Comparison of ENCODE assay signal across 8 cellular contexts in genomic region chr1:36161656-36162531, GRCh38. TPM values are rescaled to one million over a fixed set of nuclear protein-coding genes. Genes with fewer than 3 reads are reported as not detected.
DNase-seq lines count a peak whose midpoint lies in the region; ATAC-seq, FAIRE-seq and TF ChIP-seq lines count a peak whose summit lies in the region.

No MANE protein-coding gene starts in this region.

- no peaks in the 10 kb centered on the region for H3K27me3 ChIP-seq in lower lobe of right lung (ENCODE audit: low read depth)
- no peaks in the 10 kb centered on the region for H3K27me3 ChIP-seq in stomach smooth muscle (ENCODE audit: control insufficient read depth in 1 of 2, insufficient read depth in 2 of 2, low read length in 2 of 2)

- TF ChIP-seq CTCF in AG10803 (conservative IDR thresholded peaks at IDR 0.05; ENCODE audit: low read length) (no peak), lower lobe of right lung (IDR thresholded peaks at IDR 0.05) (no peak)

- H3K9me3 ChIP-seq in lower lobe of right lung = no peaks in the 10 kb centered on the region
- H3K9me3 ChIP-seq in stomach smooth muscle (ENCODE audit: control insufficient read depth in 2 of 2, low read length in 2 of 2) = no peaks in the 10 kb centered on the region

- peaks cover 92% of the 10 kb centered on the region for H3K4me1 ChIP-seq in lower lobe of right lung
- H3K4me1 ChIP-seq in stomach smooth muscle (ENCODE audit: control insufficient read depth, insufficient read depth, low read length) = peaks cover 77% of the 10 kb centered on the region

- peak overlapping the region; percentile 75 for H3K9ac ChIP-seq in stomach smooth muscle (ENCODE audit: low read length in 2 of 2)

- H3K36me3 ChIP-seq in lower lobe of right lung (no peaks in the 10 kb centered on the region), stomach smooth muscle (ENCODE audit: control insufficient read depth in 2 of 2, insufficient read depth in 2 of 2, low read length in 2 of 2) (peaks cover 5 to 8% of the 10 kb centered on the region in 2 donors)

- peak overlapping the region; percentile 56 for H3K4me3 ChIP-seq in AG10803 (ENCODE audit: low read length)
- peak overlapping the region; percentile 54 for H3K4me3 ChIP-seq in lower lobe of right lung
- H3K4me3 ChIP-seq in stomach smooth muscle (ENCODE audit: low read length in 2 of 2) = peak overlapping the region; percentile 71 to 75

- DNase-seq in AG10803 (ENCODE audit: low read depth) (no peak), T-helper 22 cell (ENCODE audit: low read depth) (peak; percentile 33), caudate nucleus (lab: John Stamatoyannopoulos, UW) (peak in 35 of 61 donors; percentile 16 to 80 (median 49)), lower lobe of right lung (peak; percentile 83), NCI-H1105 (lab: John Stamatoyannopoulos, UW) (no peak), frontal cortex (ENCODE audit: low spot score in 2 of 2) (no peak)

- H3K27ac ChIP-seq in caudate nucleus (ENCODE audit: low read depth, low read length) (peak overlapping the region; percentile 98), lower lobe of right lung (peak overlapping the region; percentile 91), stomach smooth muscle (ENCODE audit: low read length) (peak overlapping the region; percentile 81)

- intact Hi-C loops in lower lobe of right lung (cut with DNase I) = no loop called here

- FAIRE-seq in frontal cortex (lab: Jason Lieb, UNC) = no peak

- ATAC-seq in HG02759 (IDR thresholded peaks at IDR 0.05; ENCODE audit: unreplicated experiment) (peak; percentile 56), lower lobe of right lung (peak; percentile 84 to 88)

RNA-seq across cellular contexts. Expression of gene MAP7D1, which starts 5.9 kb away (rescaled TPM):
- total RNA-seq in lower lobe of right lung (120 TPM), frontal cortex (70.1 TPM)

RNA-seq across cellular contexts. Expression of gene TRAPPC3, which starts 12.6 kb away (rescaled TPM):
- total RNA-seq in lower lobe of right lung = 60.3 TPM
- total RNA-seq in frontal cortex = 43.6 TPM

RNA-seq across cellular contexts. Expression of gene COL8A2, which starts 36.9 kb away (rescaled TPM):
- total RNA-seq in lower lobe of right lung = 24.4 TPM
- 0.82 TPM for total RNA-seq in frontal cortex

Comparison
In these comparisons a context has a peak if more than half of its experiments do, and no peak if none do; other contexts are left out.
1. DNase-seq: peak in T-helper 22 cell (single experiment), caudate nucleus (35 of 61) and lower lobe of right lung (single experiment); none in AG10803 (single experiment), NCI-H1105 (single experiment) and frontal cortex (0 of 2).
2. RNA of gene COL8A2, which starts 36.9 kb away (total RNA-seq): 24.4 TPM in lower lobe of right lung (single experiment); 0.82 TPM in frontal cortex (single experiment); every median in the first group is over 10 times any median in the second.
3. Peak in every context shown above with its lines, with median percentiles within 50 percentile points of each other: H3K4me3 ChIP-seq and H3K27ac ChIP-seq.